Comparison of ENCODE assay signal across 20 cellular contexts in the genomic region with DNA sequence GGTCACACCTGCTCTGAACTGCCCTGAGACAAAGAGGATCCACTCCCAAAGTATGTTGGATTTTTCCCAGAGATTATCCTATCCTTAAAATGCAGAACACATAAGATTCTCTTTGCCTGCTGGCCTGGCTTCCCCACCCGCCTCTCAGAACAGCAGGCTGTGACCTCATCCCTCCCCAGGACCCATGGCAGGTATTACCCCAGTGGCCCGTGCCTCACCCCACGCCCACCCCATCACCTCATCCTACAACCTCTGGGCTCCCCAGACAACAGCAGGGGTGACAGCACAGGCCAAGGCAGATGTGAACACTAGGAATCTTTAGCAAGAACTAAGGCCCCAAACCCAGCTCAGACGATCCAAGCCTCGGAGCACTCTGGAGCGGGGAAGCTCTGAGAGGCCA. TPM values are rescaled to one million over a fixed set of nuclear protein-coding genes. Genes with fewer than 3 reads are reported as not detected.
"Had no signal": no experiment of that assay in that cellular context is flagged by ENCODE, and none has a peak within 500 bp of the region (broad histone marks: within the 10 kb centered on the region; RNA-seq: fewer than 3 reads in every experiment).

No MANE protein-coding gene starts in this region.

- DNase-seq: foreskin keratinocyte, kidney glomerular epithelial cell had no signal

- H3K4me3 Mint-ChIP-seq: activated CD4-positive, alpha-beta memory T cell treated with anti-CD3 and anti-CD28 coated beads, Interleukin-2, amount 10 ng/mL, durations not matched to agents 7 days and 5 days; activated CD4-positive, alpha-beta T cell treated with anti-CD3 and anti-CD28 coated beads, Interleukin-2, amount 10 ng/mL, durations not matched to agents 24 days and 14 days; activated CD8-positive, alpha-beta memory T cell treated with anti-CD3 and anti-CD28 coated beads, Interleukin-2, amount 10 ng/mL, durations not matched to agents 7 days and 5 days; activated naive CD4-positive, alpha-beta T cell treated with anti-CD3 and anti-CD28 coated beads, Interleukin-2, amount 10 ng/mL, durations not matched to agents 7 days and 5 days; activated naive CD8-positive, alpha-beta T cell treated with anti-CD3 and anti-CD28 coated beads, Interleukin-2, amount 50 U/mL, for 24 hours; nephron had no signal

- H3K4me1 ChIP-seq: left lung, right lobe of liver, testis had no signal

- H3K9me3 Mint-ChIP-seq: activated CD4-positive, alpha-beta memory T cell treated with anti-CD3 and anti-CD28 coated beads, Interleukin-2, amount 10 ng/mL, durations not matched to agents 7 days and 5 days; activated CD4-positive, alpha-beta T cell treated with anti-CD3 and anti-CD28 coated beads, Interleukin-2, amount 10 ng/mL, durations not matched to agents 24 days and 14 days; activated naive CD4-positive, alpha-beta T cell treated with anti-CD3 and anti-CD28 coated beads, Interleukin-2, amount 10 ng/mL, durations not matched to agents 7 days and 5 days; activated naive CD8-positive, alpha-beta T cell treated with anti-CD3 and anti-CD28 coated beads, Interleukin-2, amount 50 U/mL, for 24 hours; nephron had no signal

- H3K4me2 ChIP-seq: hepatocyte had no signal

- H3K36me3 Mint-ChIP-seq: activated CD8-positive, alpha-beta memory T cell treated with anti-CD3 and anti-CD28 coated beads, Interleukin-2, amount 10 ng/mL, durations not matched to agents 7 days and 5 days; activated naive CD4-positive, alpha-beta T cell treated with anti-CD3 and anti-CD28 coated beads, Interleukin-2, amount 10 ng/mL, durations not matched to agents 7 days and 5 days had no signal

- ATAC-seq: body of pancreas, foreskin keratinocyte had no signal

- H3K27ac ChIP-seq: body of pancreas, foreskin keratinocyte, hepatocyte, left lung, right lobe of liver, testis, upper lobe of left lung had no signal

- H3K4me1 Mint-ChIP-seq: activated CD4-positive, alpha-beta memory T cell treated with anti-CD3 and anti-CD28 coated beads, Interleukin-2, amount 10 ng/mL, durations not matched to agents 7 days and 5 days; activated CD8-positive, alpha-beta memory T cell treated with anti-CD3 and anti-CD28 coated beads, Interleukin-2, amount 10 ng/mL, durations not matched to agents 7 days and 5 days; activated naive CD4-positive, alpha-beta T cell treated with anti-CD3 and anti-CD28 coated beads, Interleukin-2, amount 10 ng/mL, durations not matched to agents 7 days and 5 days; activated naive CD8-positive, alpha-beta T cell treated with anti-CD3 and anti-CD28 coated beads, Interleukin-2, amount 50 U/mL, for 24 hours had no signal

- H3K9me3 ChIP-seq: body of pancreas, left lung, right lobe of liver, testis, upper lobe of left lung had no signal

- H3K27me3 ChIP-seq: body of pancreas, hepatocyte, left lung, right lobe of liver, testis, upper lobe of left lung had no signal

- H3K27ac Mint-ChIP-seq: activated CD4-positive, alpha-beta memory T cell treated with anti-CD3 and anti-CD28 coated beads, Interleukin-2, amount 10 ng/mL, durations not matched to agents 7 days and 5 days; activated CD4-positive, alpha-beta T cell treated with anti-CD3 and anti-CD28 coated beads, Interleukin-2, amount 10 ng/mL, durations not matched to agents 24 days and 14 days; activated CD8-positive, alpha-beta memory T cell treated with anti-CD3 and anti-CD28 coated beads, Interleukin-2, amount 10 ng/mL, durations not matched to agents 7 days and 5 days; activated naive CD4-positive, alpha-beta T cell treated with anti-CD3 and anti-CD28 coated beads, Interleukin-2, amount 10 ng/mL, durations not matched to agents 7 days and 5 days; activated naive CD8-positive, alpha-beta T cell treated with anti-CD3 and anti-CD28 coated beads, Interleukin-2, amount 50 U/mL, for 24 hours had no signal

- H3K36me3 ChIP-seq: left lung, right lobe of liver, upper lobe of left lung had no signal

- H3K4me3 ChIP-seq: body of pancreas, hepatocyte, left lung, lung, right lobe of liver, testis, upper lobe of left lung had no signal

RNA-seq across cellular contexts. Expression of gene S100A7, which starts 35.1 kb away (rescaled TPM):
- total RNA-seq: activated CD4-positive, alpha-beta memory T cell treated with anti-CD3 and anti-CD28 coated beads, Interleukin-2, amount 10 ng/mL, durations not matched to agents 7 days and 5 days; activated CD4-positive, alpha-beta T cell treated with anti-CD3 and anti-CD28 coated beads, Interleukin-2, amount 10 ng/mL, durations not matched to agents 24 days and 14 days; activated CD8-positive, alpha-beta memory T cell treated with anti-CD3 and anti-CD28 coated beads, Interleukin-2, amount 10 ng/mL, durations not matched to agents 7 days and 5 days; body of pancreas; cardiac septum; chondrocyte; foreskin keratinocyte; left lung; lung; occipital lobe; right lobe of liver; T-helper 2 cell treated with Interferon-gamma antibody and Interleukin-4, amounts not matched to agents 100 ng/mL and 5 ng/mL, for 36 hours; testis; upper lobe of left lung had no signal
- polyA plus RNA-seq: small intestine had no signal

RNA-seq across cellular contexts. Expression of gene S100A5, which starts 45.2 kb away (rescaled TPM):
- total RNA-seq: body of pancreas, cardiac septum, foreskin keratinocyte, hepatocyte, occipital lobe, right lobe of liver, upper lobe of left lung had no signal

RNA-seq across cellular contexts. Expression of gene S100A3, which starts 53.5 kb away (rescaled TPM):
- total RNA-seq: activated CD4-positive, alpha-beta memory T cell treated with anti-CD3 and anti-CD28 coated beads, Interleukin-2, amount 10 ng/mL, durations not matched to agents 7 days and 5 days; activated CD4-positive, alpha-beta T cell treated with anti-CD3 and anti-CD28 coated beads, Interleukin-2, amount 10 ng/mL, durations not matched to agents 24 days and 14 days; activated CD8-positive, alpha-beta memory T cell treated with anti-CD3 and anti-CD28 coated beads, Interleukin-2, amount 10 ng/mL, durations not matched to agents 7 days and 5 days; body of pancreas; occipital lobe; T-helper 2 cell treated with Interferon-gamma antibody and Interleukin-4, amounts not matched to agents 100 ng/mL and 5 ng/mL, for 36 hours; testis had no signal
